Comparison of ENCODE assay signal across 8 cellular contexts in genomic region chr17:40321502-40322416, GRCh38. TPM values are rescaled to one million over a fixed set of nuclear protein-coding genes. Genes with fewer than 3 reads are reported as not detected.
DNase-seq lines count a peak whose midpoint lies in the region; ATAC-seq and TF ChIP-seq lines count a peak whose summit lies in the region.

No MANE protein-coding gene starts in this region.

- H3K9me3 ChIP-seq in psoas muscle = no peaks in the 10 kb centered on the region

- ATAC-seq in psoas muscle = peak in 3 of 4 donors; percentile 20 to 42 (median 42)
- ATAC-seq in GM19324 (IDR thresholded peaks at IDR 0.05; ENCODE audit: low FRiP score, unreplicated experiment) = no peak
- no peak for ATAC-seq in HG02852 (IDR thresholded peaks at IDR 0.05; ENCODE audit: unreplicated experiment)

- H3K27me3 ChIP-seq in psoas muscle (ENCODE audit: insufficient read depth in 3 of 3, low read length in 2 of 3) = no peaks in the 10 kb centered on the region

- 5 to 9% (median 5%) methylated on average over 11 of the region's 11 CpGs for WGBS in psoas muscle, 3 donors

- no peaks in the 10 kb centered on the region for H3K36me3 ChIP-seq in psoas muscle (ENCODE audit: insufficient read depth in 1 of 2, low read depth in 1 of 2)

- intact Hi-C loops in psoas muscle (cut with DNase I) = no loop called here

- H3K27ac ChIP-seq in psoas muscle = peak overlapping the region; percentile 97

- H3K4me3 ChIP-seq in GM08714 (ENCODE audit: low read length) (peak overlapping the region; percentile 79; the same call in 1 of the 2 replicates), epithelial cell of proximal tubule (ENCODE audit: low read depth, low read length) (peak overlapping the region; percentile 43), psoas muscle (peak overlapping the region; percentile 95)

- H3K4me1 ChIP-seq in psoas muscle = peaks cover 76% of the 10 kb centered on the region

- TF ChIP-seq CTCF in epithelial cell of proximal tubule (conservative IDR thresholded peaks at IDR 0.05; ENCODE audit: low read depth, low read length) (no peak), psoas muscle (IDR thresholded peaks at IDR 0.05) (no peak)

- DNase-seq in RPMI8226 = peak; percentile 93
- DNase-seq in epithelial cell of proximal tubule (ENCODE audit: low read depth) = no peak
- peak; percentile 69 to 86 for DNase-seq in psoas muscle
- DNase-seq in activated gamma-delta T cell treated with Interleukin-2 at 50 U/mL for 16 hours = no peak
- no peak for DNase-seq in 8988T

RNA-seq across cellular contexts. Expression of gene RARA, which starts 12.8 kb away (rescaled TPM):
- 19.5 and 21.9 TPM in 2 replicates for total RNA-seq in epithelial cell of proximal tubule
- 10 to 100 TPM; 15.0 to 51.1 (median 44.6) TPM for total RNA-seq in psoas muscle
- polyA plus RNA-seq in psoas muscle = 10 to 100 TPM; 15.0 to 76.9 (median 18.6) TPM

RNA-seq across cellular contexts. Expression of gene CDC6, which starts 34.1 kb away (rescaled TPM):
- total RNA-seq in epithelial cell of proximal tubule = 49.2 and 66.5 TPM in 2 replicates
- total RNA-seq in psoas muscle = under 1 TPM; 0.27 to 0.90 (median 0.42) TPM
- 1 to 10 TPM in 2 of 3 donors, under 1 TPM in 1; 0.86 to 2.5 (median 1.4) TPM for polyA plus RNA-seq in psoas muscle

RNA-seq across cellular contexts. Expression of gene GJD3, which starts 42.8 kb away (rescaled TPM):
- total RNA-seq in epithelial cell of proximal tubule (0.58 TPM in 1 of 2 replicates, not detected in the other), psoas muscle (1 to 10 TPM in 2 of 4 donors, under 1 TPM in 2; 0.34 to 1.4 (median 0.82) TPM)
- polyA plus RNA-seq in psoas muscle = under 1 TPM in 2 of 3 donors, not detected in 1; 0.17 to 0.25 TPM

Comparison
In these comparisons a context has a peak if more than half of its experiments do, and no peak if none do; other contexts are left out.
1. H3K4me3 ChIP-seq: peak in every context shown above with its lines; median percentile 95 in psoas muscle; 79 in GM08714; 43 in epithelial cell of proximal tubule.
2. DNase-seq: peak in RPMI8226 (single experiment) and psoas muscle (2 of 2); none in epithelial cell of proximal tubule (single experiment), activated gamma-delta T cell treated with Interleukin-2 at 50 U/mL for 16 hours (single experiment) and 8988T (single experiment).
3. ATAC-seq: peak in psoas muscle (3 of 4); none in GM19324 (single experiment) and HG02852 (single experiment).
4. RNA of gene CDC6, which starts 34.1 kb away (total RNA-seq): 49.2 to 66.5 TPM in epithelial cell of proximal tubule; 0.27 to 0.90 TPM in psoas muscle; every median in the first group is over 10 times any median in the second.